In the genomic region with DNA sequence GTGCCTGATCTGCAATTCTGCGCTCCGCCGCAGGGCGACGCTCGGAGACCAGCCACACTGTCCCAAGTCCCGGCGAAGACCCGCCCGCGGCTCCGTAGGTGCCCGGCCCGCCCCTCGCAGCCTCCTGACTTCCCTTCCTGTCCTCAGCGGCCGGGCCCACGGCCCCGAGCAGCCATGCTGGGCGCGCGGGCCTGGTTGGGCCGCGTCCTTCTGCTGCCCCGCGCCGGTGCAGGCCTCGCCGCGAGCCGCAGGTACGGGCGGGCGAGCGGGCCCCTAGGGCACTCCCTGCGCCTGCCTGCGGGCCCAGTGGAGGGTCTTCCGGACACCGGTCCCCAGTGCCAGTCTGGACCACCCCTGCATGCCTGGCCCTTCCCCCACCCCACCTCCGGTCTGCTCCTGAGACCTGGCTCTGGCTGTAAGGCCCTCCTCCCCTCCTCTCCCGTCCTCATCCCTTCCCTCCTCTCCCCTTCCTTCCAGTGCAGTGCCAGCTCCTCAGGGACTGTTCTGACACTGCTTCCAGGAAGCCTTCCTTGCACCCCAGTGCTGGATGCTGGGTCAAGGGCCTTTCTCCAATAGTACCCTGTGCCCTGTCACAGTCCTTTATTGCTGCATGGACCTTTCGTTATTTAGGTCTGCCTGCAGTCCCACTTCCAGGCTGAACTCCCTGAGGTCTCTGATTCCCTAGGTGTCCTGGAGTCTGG, we compare ENCODE assay signal across 8 cellular contexts. TPM values are rescaled to one million over a fixed set of nuclear protein-coding genes. Genes with fewer than 3 reads are reported as not detected.
DNase-seq lines count a peak whose midpoint lies in the region; ATAC-seq, FAIRE-seq and TF ChIP-seq lines count a peak whose summit lies in the region.

A gene (plus strand): TSS at position 140 of the 701 bp plus-strand sequence. CDS start 35 bp downstream, at position 175.

- peak within 1 kb of the TSS; percentile 84 for H3K9ac ChIP-seq in astrocyte (ENCODE audit: low read length)

- H3K36me3 ChIP-seq in astrocyte (ENCODE audit: insufficient read depth, low read length): no peaks in the 10 kb centered on the region
- H3K36me3 ChIP-seq in hepatocyte (replicated peaks; ENCODE audit: insufficient read depth, low read depth): no peaks in the 10 kb centered on the region

- DNase-seq in NCI-H1694 (lab: John Stamatoyannopoulos, UW) (peak; percentile 84), T-helper 22 cell (ENCODE audit: low read depth) (peak; percentile 62), astrocyte (ENCODE audit: low read depth) (peak; percentile 67), hepatocyte (ENCODE audit: low spot score) (peak; percentile 97), retinal pigment epithelial cell (ENCODE audit: low read depth) (peak; percentile 49)

- peaks cover 4% of the 10 kb centered on the region for H3K36me3 Mint-ChIP-seq in astrocyte (ENCODE audit: low read depth, unreplicated experiment)

- peaks cover 25% of the 10 kb centered on the region for H3K27me3 Mint-ChIP-seq in astrocyte (ENCODE audit: low read depth, unreplicated experiment)

- H3K27ac ChIP-seq in astrocyte (ENCODE audit: low read depth, low read length) (peak within 1 kb of the TSS; percentile 61), hepatocyte (peak within 1 kb of the TSS; percentile 73)

- peaks cover 4% of the 10 kb centered on the region for H3K79me2 ChIP-seq in astrocyte (ENCODE audit: insufficient read depth, low read length)
- H3K79me2 ChIP-seq in hepatocyte: peaks cover 7% of the 10 kb centered on the region

- peaks cover 7% of the 10 kb centered on the region for H3K4me1 Mint-ChIP-seq in astrocyte (ENCODE audit: low read depth, unreplicated experiment)

- H3K9me2 ChIP-seq in hepatocyte (replicated peaks; ENCODE audit: insufficient read depth): no peaks in the 10 kb centered on the region

- peak within 1 kb of the TSS; percentile 68 for H3K4me3 ChIP-seq in astrocyte (ENCODE audit: insufficient read depth, low read depth, low read length)
- peak within 1 kb of the TSS; percentile 46 for H3K4me3 ChIP-seq in hepatocyte
- peak within 1 kb of the TSS; percentile 53 for H3K4me3 ChIP-seq in retinal pigment epithelial cell (ENCODE audit: low read length)

- H3K4me2 ChIP-seq in astrocyte (ENCODE audit: low read length) (peak within 1 kb of the TSS; percentile 97), hepatocyte (peak within 1 kb of the TSS; percentile 90)

- TF ChIP-seq CTCF in GM12874 (IDR thresholded peaks at IDR 0.05; ENCODE audit: insufficient read depth, low read depth, low read length) (peak; percentile 100), astrocyte (IDR thresholded peaks at IDR 0.05; ENCODE audit: insufficient read depth, low read depth, low read length) (peak; percentile 86), hepatocyte (IDR thresholded peaks at IDR 0.05; ENCODE audit: poor library complexity) (peak; percentile 97), retinal pigment epithelial cell (conservative IDR thresholded peaks at IDR 0.05; ENCODE audit: low read depth, low read length) (peak; percentile 93)

- no peaks in the 10 kb centered on the region for H3K27me3 ChIP-seq in astrocyte (ENCODE audit: insufficient read depth, low read length)
- no peaks in the 10 kb centered on the region for H3K27me3 ChIP-seq in hepatocyte

- peaks cover 8% of the 10 kb centered on the region for H4K20me1 ChIP-seq in astrocyte (ENCODE audit: insufficient read depth, low read length)
- no peaks in the 10 kb centered on the region for H4K20me1 ChIP-seq in hepatocyte (ENCODE audit: insufficient read depth, poor library complexity, severe bottlenecking)

- no peaks in the 10 kb centered on the region for H3K9me3 ChIP-seq in astrocyte (ENCODE audit: insufficient read depth, low read depth, low read length)
- H3K9me3 ChIP-seq in hepatocyte (ENCODE audit: low read depth): no peaks in the 10 kb centered on the region

- WGBS in hepatocyte (ENCODE audit: low lambda C conversion rate, missing lambda C conversion rate): 3% methylated on average over 34 of the region's 42 CpGs

- ATAC-seq in HG02763 (IDR thresholded peaks at IDR 0.05; ENCODE audit: unreplicated experiment): peak; percentile 63
- ATAC-seq in GM18873 (IDR thresholded peaks at IDR 0.05; ENCODE audit: low FRiP score, unreplicated experiment): no peak

- no peak for FAIRE-seq in astrocyte (lab: Jason Lieb, UNC)

- H3K4me3 Mint-ChIP-seq in astrocyte (ENCODE audit: unreplicated experiment): peak within 1 kb of the TSS; percentile 83

- H3K4me1 ChIP-seq in astrocyte (ENCODE audit: insufficient read depth, low read length) (peaks cover 17% of the 10 kb centered on the region), hepatocyte (ENCODE audit: insufficient read depth) (peaks cover 23% of the 10 kb centered on the region)

- peaks cover 5% of the 10 kb centered on the region for H3K9me3 Mint-ChIP-seq in astrocyte (ENCODE audit: unreplicated experiment)

- no peak within 1 kb of the TSS for H3K27ac Mint-ChIP-seq in astrocyte (ENCODE audit: unreplicated experiment)

- H2AFZ ChIP-seq in astrocyte (ENCODE audit: low read depth, low read length) (peak within 1 kb of the TSS; percentile 59), hepatocyte (peak within 1 kb of the TSS; percentile 67)

RNA-seq across cellular contexts. Expression of the gene that starts here (rescaled TPM):
- total RNA-seq in astrocyte (32.0 and 35.9 TPM in 2 replicates), hepatocyte (91.0 and 97.5 TPM in 2 replicates)
- polyA plus RNA-seq in hepatocyte: 108 and 114 TPM in 2 replicates
